ENCODE assay signal across 15 cellular contexts in the genomic region with DNA sequence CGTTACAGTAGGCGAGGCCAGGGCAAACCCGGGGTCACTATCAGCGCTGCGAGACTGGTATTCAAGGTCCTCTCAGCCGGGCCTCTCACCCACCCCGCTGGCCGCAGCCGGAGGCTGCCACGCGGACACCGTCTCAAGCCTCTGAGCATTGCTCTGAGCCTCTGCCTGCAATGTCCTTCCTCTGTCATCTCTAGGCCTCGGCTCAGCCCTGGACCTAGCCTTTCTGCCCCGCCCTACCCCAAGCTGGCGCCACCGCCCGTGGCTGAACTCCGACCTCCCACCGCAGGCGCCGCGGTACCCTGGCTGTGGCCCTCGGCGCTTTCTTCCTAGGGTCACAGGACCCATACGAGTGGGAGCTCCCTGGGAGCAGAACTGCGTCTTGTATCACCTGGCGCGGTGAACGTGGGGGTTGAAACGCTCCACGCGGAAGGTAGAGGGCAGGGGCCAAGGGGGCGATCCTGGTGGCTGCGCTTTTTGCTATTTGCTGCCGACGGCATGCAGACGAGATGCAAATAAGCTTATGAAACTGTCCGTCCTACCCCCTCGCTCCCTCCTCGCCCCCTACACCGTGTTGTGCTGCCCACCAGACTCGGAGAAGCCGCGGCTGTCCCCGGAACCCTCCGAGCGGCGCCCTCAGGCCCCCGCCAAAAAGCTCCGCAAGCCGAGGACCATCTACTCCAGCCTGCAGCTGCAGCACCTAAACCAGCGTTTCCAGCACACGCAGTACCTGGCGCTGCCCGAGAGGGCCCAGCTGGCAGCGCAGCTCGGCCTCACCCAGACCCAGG. TPM values are rescaled to one million over a fixed set of nuclear protein-coding genes. Genes with fewer than 3 reads are reported as not detected.
A peak's percentile ranks its signal among the peaks of the same experiment; 100 is the strongest.
DNase-seq lines count a peak whose midpoint lies in the region; ATAC-seq and TF ChIP-seq lines count a peak whose summit lies in the region.
"Had no signal": no experiment of that assay in that cellular context is flagged by ENCODE, and none has a peak within 500 bp of the region (broad histone marks: within the 10 kb centered on the region; RNA-seq: fewer than 3 reads in every experiment).

No MANE protein-coding gene starts in this region.

- no peaks in the 10 kb centered on the region for H3K36me3 Mint-ChIP-seq in WTC11
- no peaks in the 10 kb centered on the region for H3K36me3 Mint-ChIP-seq in mesothelial cell of epicardium

- no peaks in the 10 kb centered on the region for H3K9me3 ChIP-seq in heart right ventricle
- no peaks in the 10 kb centered on the region for H3K9me3 ChIP-seq in suprapubic skin

- POLR2A ChIA-PET in WTC11 (lab: Charles Lee) = interaction anchor here (0.9 kb wide), 1 partner anchor 38 kb away, joined by 3 read pairs; no protein-coding TSS in a partner anchor

- ATAC-seq in Right ventricle myocardium inferior (no peak), heart right ventricle (no peak), WTC11 (peak; percentile 6)

- TF ChIP-seq CTCF in heart right ventricle (IDR thresholded peaks at IDR 0.05) (no peak), WTC11 (IDR thresholded peaks at IDR 0.05) (no peak), mesothelial cell of epicardium (IDR thresholded peaks at IDR 0.05; ENCODE audit: unreplicated experiment) (no peak), suprapubic skin (IDR thresholded peaks at IDR 0.05) (no peak), brain microvascular endothelial cell (IDR thresholded peaks at IDR 0.05; ENCODE audit: low read depth, low read length, missing control alignments) (no peak)

- H3K36me3 ChIP-seq in heart right ventricle (no peaks in the 10 kb centered on the region), suprapubic skin (no peaks in the 10 kb centered on the region), brain microvascular endothelial cell (replicated peaks) (no peaks in the 10 kb centered on the region)

- H3K4me3 Mint-ChIP-seq in WTC11 (peak overlapping the region; percentile 47), mesothelial cell of epicardium (peak overlapping the region; percentile 28)
- H3K4me3 Mint-ChIP-seq: activated CD4-positive, alpha-beta T cell treated with anti-CD3 and anti-CD28 coated beads, Interleukin-2, amount 10 ng/mL, durations not matched to agents 24 days and 14 days; activated T-helper 1 cell treated with anti-CD3 and anti-CD28 coated beads, Interleukin-12 subunit alpha, Interleukin-12 subunit beta, Interleukin-2, Interleukin-4 antibody, amounts not matched to agents 30 ng/mL and 10 ng/mL and 1 ng/mL, durations not matched to agents 14 hours and 24 hours and 36 hours had no signal

- H3K4me1 ChIP-seq in heart right ventricle (peaks cover 10 to 35% (median 25%) of the 10 kb centered on the region in 9 donors), suprapubic skin (peaks cover 64% of the 10 kb centered on the region)

- intact Hi-C loops in Right ventricle myocardium inferior (cut with DNase I) (no loop called here), heart right ventricle (cut with DNase I) (no loop called here)

- H3K27me3 Mint-ChIP-seq in WTC11 (ENCODE audit: low read depth) (peaks cover 99% of the 10 kb centered on the region), mesothelial cell of epicardium (ENCODE audit: low read depth) (peaks cover 97% of the 10 kb centered on the region)

- H3K27ac ChIP-seq in heart right ventricle (no peak overlapping the region), suprapubic skin (no peak overlapping the region), brain microvascular endothelial cell (no peak overlapping the region)
- H3K27ac ChIP-seq: HL-60 had no signal

- TF ChIP-seq EP300 in suprapubic skin (IDR thresholded peaks at IDR 0.05) = no peak

- H3K27me3 ChIP-seq in heart right ventricle (peaks cover 41 to 100% (median 98%) of the 10 kb centered on the region in 7 donors), suprapubic skin (peaks cover 81% of the 10 kb centered on the region), brain microvascular endothelial cell (replicated peaks) (peaks cover 93% of the 10 kb centered on the region)

- H3K4me3 ChIP-seq in heart right ventricle (peak overlapping the region in 4 of 10 donors; percentile 14 to 20 (median 20)), suprapubic skin (peak overlapping the region; percentile 36), brain microvascular endothelial cell (ENCODE audit: low read depth, low read length) (no peak overlapping the region)

- TF ChIP-seq POLR2A in suprapubic skin (IDR thresholded peaks at IDR 0.05) = no peak

- peak; percentile 46 for DNase-seq in Right ventricle myocardium inferior (ENCODE audit: missing footprints)
- DNase-seq in heart right ventricle = no peak
- peak; percentile 39 for DNase-seq in WTC11 (ENCODE audit: low spot score)
- DNase-seq in mesothelial cell of epicardium (ENCODE audit: low spot score in 2 of 2, unreplicated experiment in 2 of 2) = no peak
- DNase-seq in suprapubic skin (ENCODE audit: low spot score in 2 of 2) = no peak
- no peak for DNase-seq in brain microvascular endothelial cell
- no peak for DNase-seq in NCI-H446 treated with DMSO at 0.1 percent for 48 hours (lab: John Stamatoyannopoulos, UW)
- DNase-seq in stimulated activated CD4-positive, alpha-beta T cell treated with anti-CD3 and anti-CD28 coated beads, Interleukin-2, amount 100 ng/mL, for 24 hours = no peak
- DNase-seq: activated CD4-positive, alpha-beta T cell treated with anti-CD3 and anti-CD28 coated beads, Interleukin-2, amount 10 ng/mL, durations not matched to agents 24 days and 14 days; DMS 273 treated with DMSO at 0.1 percent for 48 hours; erythroblast; NCI-H2081 treated with DMSO at 0.1 percent for 48 hours had no signal

- H3K27ac Mint-ChIP-seq in WTC11 = no peak overlapping the region
- no peak overlapping the region for H3K27ac Mint-ChIP-seq in mesothelial cell of epicardium
- H3K27ac Mint-ChIP-seq: activated CD4-positive, alpha-beta T cell treated with anti-CD3 and anti-CD28 coated beads, Interleukin-2, amount 10 ng/mL, durations not matched to agents 24 days and 14 days; activated T-helper 1 cell treated with anti-CD3 and anti-CD28 coated beads, Interleukin-12 subunit alpha, Interleukin-12 subunit beta, Interleukin-2, Interleukin-4 antibody, amounts not matched to agents 30 ng/mL and 10 ng/mL and 1 ng/mL, durations not matched to agents 14 hours and 24 hours and 36 hours had no signal

- H3K9me3 Mint-ChIP-seq in WTC11 (no peaks in the 10 kb centered on the region), mesothelial cell of epicardium (no peaks in the 10 kb centered on the region)
- H3K9me3 Mint-ChIP-seq: activated CD4-positive, alpha-beta T cell treated with anti-CD3 and anti-CD28 coated beads, Interleukin-2, amount 10 ng/mL, durations not matched to agents 24 days and 14 days; activated T-helper 1 cell treated with anti-CD3 and anti-CD28 coated beads, Interleukin-12 subunit alpha, Interleukin-12 subunit beta, Interleukin-2, Interleukin-4 antibody, amounts not matched to agents 30 ng/mL and 10 ng/mL and 1 ng/mL, durations not matched to agents 14 hours and 24 hours and 36 hours had no signal

- in situ Hi-C loops in brain microvascular endothelial cell (cut with HindIII; ENCODE audit: low pct_ligation_motif_present, low sequenced_read_pairs) = no loop called here

- H3K4me1 Mint-ChIP-seq in WTC11 (peaks cover 51% of the 10 kb centered on the region), mesothelial cell of epicardium (peaks cover 48% of the 10 kb centered on the region)

- WGBS in heart right ventricle, 2 donors = 5 to 7% methylated on average over 57 of the region's 57 CpGs
- WGBS in suprapubic skin = 34% methylated on average over 19 of the region's 57 CpGs

- CTCF ChIA-PET in WTC11 (lab: Charles Lee) = interaction anchor here (0.5 to 15.4 kb wide), 11 partner anchors 18 to 169 kb away, joined by 3 to 221 read pairs (median 3); partner anchors contain the start of gene DLX3

TF ChIP-seq in WTC11, 78 proteins besides CTCF, POLR2A, EP300 and RAD21:
- TF ChIP-seq FOXP1 (CRISPR knock-in tag; IDR thresholded peaks at IDR 0.05; ENCODE audit: borderline replicate concordance) = 0 out of 2 replicates have a peak, but pooled peaks have one; percentile 56
- no peak for TF ChIP-seq CREM (CRISPR knock-in tag; IDR thresholded peaks at IDR 0.05)
TF ChIP-seq in WTC11: peak in this region for 1.

RNA-seq across cellular contexts. Expression of gene DLX4, which starts 3.7 kb away (rescaled TPM):
- total RNA-seq in Right ventricle myocardium inferior = not detected
- total RNA-seq in heart right ventricle = under 1 TPM in 1 of 10 donors, not detected in 9; 0.26 TPM
- polyA plus RNA-seq in heart right ventricle = under 1 TPM in 1 of 2 donors, not detected in 1; 0.03 TPM
- 1.3 to 1.8 TPM (median 1.6 TPM) in 3 replicates for total RNA-seq in WTC11 (2021)
- 2.6 to 2.8 TPM (median 2.7 TPM) in 3 replicates for total RNA-seq in mesothelial cell of epicardium
- 1 to 10 TPM; 1.4 to 5.7 (median 3.4) TPM for total RNA-seq in suprapubic skin
- total RNA-seq: activated T-helper 1 cell treated with anti-CD3 and anti-CD28 coated beads, Interleukin-12 subunit alpha, Interleukin-12 subunit beta, Interleukin-2, Interleukin-4 antibody, amounts not matched to agents 30 ng/mL and 10 ng/mL and 1 ng/mL, durations not matched to agents 14 hours and 24 hours and 36 hours; glomerular endothelial cell had no signal

RNA-seq across cellular contexts. Expression of gene DLX3, which starts 22.3 kb away (rescaled TPM):
- total RNA-seq in Right ventricle myocardium inferior = not detected
- total RNA-seq in heart right ventricle = under 1 TPM in 2 of 10 donors, not detected in 8; 0.11 to 0.23 TPM
- under 1 TPM in 1 of 2 donors, not detected in 1; 0.03 TPM for polyA plus RNA-seq in heart right ventricle
- 0.44 to 0.78 TPM (median 0.74 TPM) in 3 replicates for total RNA-seq in WTC11 (2021)
- 5.2 to 7.7 TPM (median 6.6 TPM) in 3 replicates for total RNA-seq in mesothelial cell of epicardium
- total RNA-seq in suprapubic skin = 10 to 100 TPM; 12.9 to 31.8 (median 23.8) TPM
- total RNA-seq: activated T-helper 1 cell treated with anti-CD3 and anti-CD28 coated beads, Interleukin-12 subunit alpha, Interleukin-12 subunit beta, Interleukin-2, Interleukin-4 antibody, amounts not matched to agents 30 ng/mL and 10 ng/mL and 1 ng/mL, durations not matched to agents 14 hours and 24 hours and 36 hours; glomerular endothelial cell had no signal

Comparison
In these comparisons a context has a peak if more than half of its experiments do, and no peak if none do; other contexts are left out.
1. DNase-seq: peak in Right ventricle myocardium inferior (single experiment) and WTC11 (single experiment); none in heart right ventricle (0 of 2), mesothelial cell of epicardium (0 of 2), suprapubic skin (0 of 2), brain microvascular endothelial cell (single experiment), NCI-H446 treated with DMSO at 0.1 percent for 48 hours (single experiment) and stimulated activated CD4-positive, alpha-beta T cell treated with anti-CD3 and anti-CD28 coated beads, Interleukin-2, amount 100 ng/mL, for 24 hours (0 of 2).